In genomic region chr6:98467902-98468301, GRCh38 we compare ENCODE assay signal across 28 cellular contexts.
"Had no signal": no experiment of that assay in that cellular context is flagged by ENCODE, and none has a peak within 500 bp of the region (broad histone marks: within the 10 kb centered on the region; RNA-seq: fewer than 3 reads in every experiment).

No MANE protein-coding gene starts in this region.

- H3K4me3 ChIP-seq: dorsolateral prefrontal cortex, esophagus squamous epithelium, heart right ventricle, left lung, mucosa of descending colon, prostate gland, right atrium auricular region, smooth muscle cell, suprapubic skin, transverse colon, upper lobe of right lung, uterus had no signal

- H3K27ac ChIP-seq: dorsolateral prefrontal cortex, esophagus squamous epithelium, heart right ventricle, left lung, parathyroid adenoma, prostate gland, right atrium auricular region, suprapubic skin, transverse colon, upper lobe of right lung, uterus had no signal

- DNase-seq: dorsolateral prefrontal cortex; effector CD4-positive, alpha-beta T cell; erythroblast; esophagus squamous epithelium; foreskin melanocyte; glutamatergic neuron; heart right ventricle; hippocampal formation; left cardiac atrium; left lung; mesenchymal stem cell; mucosa of descending colon; naive B cell; stimulated activated CD4-positive, alpha-beta T cell treated with anti-CD3 and anti-CD28 coated beads, Interleukin-12 subunit alpha, Interleukin-12 subunit beta, amount 100 ng/mL, for 4 hours; stimulated activated CD4-positive, alpha-beta T cell treated with anti-CD3 and anti-CD28 coated beads, Interleukin-1b, Interleukin-23, amount 100 ng/mL, for 48 hours; stimulated activated CD4-positive, alpha-beta T cell treated with anti-CD3 and anti-CD28 coated beads, Interleukin-4, amount 100 ng/mL, for 1 hour; stimulated activated CD8-positive, alpha-beta memory T cell treated with anti-CD3 and anti-CD28 coated beads, Interleukin-4, amount 100 ng/mL, for 48 hours; stimulated activated naive CD8-positive, alpha-beta T cell treated with anti-CD3 and anti-CD28 coated beads, Interleukin-15, amount 100 ng/mL, for 72 hours; transverse colon; upper lobe of right lung; uterus had no signal

- H3K4me1 ChIP-seq: esophagus squamous epithelium, heart right ventricle, left lung, parathyroid adenoma, prostate gland, right atrium auricular region, suprapubic skin, transverse colon, upper lobe of right lung, uterus had no signal

- H3K4me2 ChIP-seq: smooth muscle cell had no signal

- H3K79me2 ChIP-seq: parathyroid adenoma had no signal

- H3K9me3 ChIP-seq: esophagus squamous epithelium, left lung, mucosa of descending colon, prostate gland, right atrium auricular region, suprapubic skin, transverse colon, upper lobe of right lung, uterus had no signal

- ATAC-seq: heart right ventricle; left cardiac atrium; left lung; mucosa of descending colon; natural killer cell treated with Interleukin-12 subunit alpha and Interleukin-12 subunit beta and Interleukin-15 and Interleukin-18, amount 100 ng/mL, for 72 hours; sciatic nerve; stimulated activated naive CD8-positive, alpha-beta T cell treated with anti-CD3 and anti-CD28 coated beads, Interleukin-15, amount 100 ng/mL, for 72 hours; upper lobe of right lung had no signal

- H3K9ac ChIP-seq: parathyroid adenoma had no signal

- H3K36me3 ChIP-seq: esophagus squamous epithelium, heart right ventricle, left lung, prostate gland, right atrium auricular region, suprapubic skin, transverse colon, upper lobe of right lung, uterus had no signal

- H3K27me3 ChIP-seq: esophagus squamous epithelium, heart right ventricle, left lung, right atrium auricular region, suprapubic skin, transverse colon, upper lobe of right lung, uterus had no signal

- H2AFZ ChIP-seq: parathyroid adenoma had no signal
